Comparison of ENCODE assay signal across 26 cellular contexts in the genomic region with DNA sequence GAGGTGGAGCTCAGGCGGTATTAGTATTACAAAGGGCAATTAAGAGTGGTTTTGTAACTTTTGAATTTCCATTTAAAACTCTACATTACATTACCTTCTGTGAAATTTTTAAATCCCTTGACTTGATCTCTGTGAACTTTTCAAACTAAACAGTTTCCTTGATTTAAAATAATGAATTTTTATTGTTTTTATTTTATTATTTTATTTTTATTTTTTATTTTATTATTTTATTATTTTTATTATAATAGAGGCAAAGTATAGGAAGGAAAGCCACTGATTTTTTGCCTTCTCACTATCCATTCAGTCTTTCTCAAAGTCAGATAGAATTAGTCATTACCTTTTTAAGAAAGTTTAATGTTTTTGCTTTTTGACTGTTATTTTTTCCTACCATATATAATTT.
"Had no signal": no experiment of that assay in that cellular context is flagged by ENCODE, and none has a peak within 500 bp of the region (broad histone marks: within the 10 kb centered on the region; RNA-seq: fewer than 3 reads in every experiment).

No MANE protein-coding gene starts in this region.

- H3K79me2 ChIP-seq: parathyroid adenoma had no signal

- FAIRE-seq: bronchial epithelial cell had no signal

- H3K27me3 ChIP-seq: colonic mucosa, esophagus muscularis mucosa, sigmoid colon, suprapubic skin, tibial artery, upper lobe of right lung had no signal

- H3K4me3 ChIP-seq: colonic mucosa, esophagus muscularis mucosa, left ventricle myocardium inferior, lung, psoas muscle, sigmoid colon, smooth muscle cell, suprapubic skin, tibial artery, upper lobe of right lung had no signal

- H3K4me1 ChIP-seq: colonic mucosa, esophagus muscularis mucosa, left ventricle myocardium inferior, parathyroid adenoma, psoas muscle, suprapubic skin, tibial artery, upper lobe of right lung had no signal

- ATAC-seq: activated CD8-positive, alpha-beta T cell treated with anti-CD3 and anti-CD28 coated beads for 36 hours; activated naive CD8-positive, alpha-beta T cell treated with anti-CD3 and anti-CD28 coated beads, Interleukin-2, amount 50 U/mL, for 24 hours; activated T-cell treated with anti-CD3 and anti-CD28 coated beads, Interleukin-2, amount 50 U/mL, for 4 hours; activated T-helper 17 cell treated with anti-CD3 and anti-CD28 coated beads, Interleukin-2, amount 50 U/mL, for 72 hours; effector memory CD8-positive, alpha-beta T cell; psoas muscle; upper lobe of right lung had no signal

- H3K9me3 ChIP-seq: colonic mucosa, esophagus muscularis mucosa, left ventricle myocardium inferior, psoas muscle, sigmoid colon, suprapubic skin, tibial artery, upper lobe of right lung had no signal

- H3K9ac ChIP-seq: parathyroid adenoma had no signal

- H3K36me3 ChIP-seq: colonic mucosa, esophagus muscularis mucosa, left ventricle myocardium inferior, sigmoid colon, suprapubic skin, tibial artery, upper lobe of right lung had no signal

- DNase-seq: activated B cell treated with CpG ODN at 0.5 μM for 24 hours; activated CD4-positive, alpha-beta T cell treated with anti-CD3 and anti-CD28 coated beads, Interleukin-2, amount 50 U/mL, for 1 hour; activated CD8-positive, alpha-beta T cell treated with anti-CD3 and anti-CD28 coated beads for 36 hours; activated naive CD8-positive, alpha-beta T cell treated with anti-CD3 and anti-CD28 coated beads, Interleukin-2, amount 50 U/mL, for 24 hours; activated T-cell treated with anti-CD3 and anti-CD28 coated beads, Interleukin-2, amount 50 U/mL, for 4 hours; amygdala; colonic mucosa; effector memory CD8-positive, alpha-beta T cell; foreskin melanocyte; left ventricle myocardium inferior; naive B cell; nephron progenitor cell; psoas muscle; sigmoid colon; stimulated activated CD4-positive, alpha-beta T cell treated with anti-CD3 and anti-CD28 coated beads, Interleukin-1b, Interleukin-23, amount 100 ng/mL, for 48 hours; stimulated activated naive CD4-positive, alpha-beta T cell; T-helper 2 cell; tibial artery; upper lobe of right lung had no signal

- H3K27ac ChIP-seq: colonic mucosa, esophagus muscularis mucosa, left ventricle myocardium inferior, parathyroid adenoma, psoas muscle, sigmoid colon, suprapubic skin, tibial artery, upper lobe of right lung had no signal

- H2AFZ ChIP-seq: parathyroid adenoma had no signal

- H3K4me2 ChIP-seq: smooth muscle cell had no signal
